ENCODE assay signal across 8 cellular contexts in genomic region chr16:2603165-2604015, GRCh38.
DNase-seq lines count a peak whose midpoint lies in the region; ATAC-seq, FAIRE-seq and TF ChIP-seq lines count a peak whose summit lies in the region.

No MANE protein-coding gene starts in this region.

- DNase-seq in A549 (ENCODE audit: low read depth in 1 of 2, low spot score in 1 of 2): peak; percentile 97 to 99
- peak; percentile 96 for DNase-seq in NCI-H2227 treated with DMSO at 0.1 percent for 48 hours (lab: John Stamatoyannopoulos, UW)
- DNase-seq in activated CD4-positive, CD25-positive, alpha-beta regulatory T cell (lab: John Stamatoyannopoulos, UW): peak; percentile 47 to 77 (median 66)
- DNase-seq in central memory CD4-positive, alpha-beta T cell: peak; percentile 37
- peak; percentile 97 for DNase-seq in iris pigment epithelial cell (ENCODE audit: low read depth)
- DNase-seq in spleen: peak; percentile 96

- intact Hi-C loops in spleen (cut with DNase I; ENCODE audit: low total_unique reads): no loop called here

- H3K27ac ChIP-seq in A549: peak overlapping the region; percentile 92 to 97
- peak overlapping the region; percentile 72 to 88 (median 82) for H3K27ac ChIP-seq in spleen

- peak; percentile 95 to 98 for ATAC-seq in A549
- peak; percentile 62 for ATAC-seq in GM18868 (IDR thresholded peaks at IDR 0.05; ENCODE audit: unreplicated experiment)
- ATAC-seq in HG03139 (IDR thresholded peaks at IDR 0.05; ENCODE audit: unreplicated experiment): peak; percentile 52

- peak in 1 of 2 experiments; percentile 1; a peak in 2 of 5 replicates for TF ChIP-seq RAD21 in A549 (conservative IDR thresholded peaks at IDR 0.05 in 1 of 2, IDR thresholded peaks at IDR 0.05 in 1 of 2)

- POLR2A ChIA-PET in A549 (lab: Yijun Ruan, JAX): interaction anchor here (0.6 to 1.5 kb wide), 11 partner anchors 8 to 409 kb away, joined by 3 to 12 read pairs (median 3); partner anchors contain the start of genes ECI1, KCTD5, SRRM2 and TEDC2

- H3K4me2 ChIP-seq in A549: peak overlapping the region; percentile 72

- TF ChIP-seq POLR2A in A549 (IDR thresholded peaks at IDR 0.05; ENCODE audit: low read length): peak; percentile 94
- peak in 1 of 3 donors; percentile 80 for TF ChIP-seq POLR2A in spleen (IDR thresholded peaks at IDR 0.05)

- no peaks in the 10 kb centered on the region for H3K27me3 ChIP-seq in spleen (replicated peaks in 1 of 7)

- CTCF ChIA-PET in A549 (lab: Yijun Ruan, JAX): interaction anchor here (0.5 to 1.5 kb wide), 7 partner anchors 11 to 647 kb away, joined by 3 to 5 read pairs (median 3); partner anchors contain the start of gene KCTD5

- H3K9me3 ChIP-seq in A549: no peaks in the 10 kb centered on the region
- no peaks in the 10 kb centered on the region for H3K9me3 ChIP-seq in spleen

- FAIRE-seq in A549 (lab: Jason Lieb, UNC): no peak

- TF ChIP-seq CTCF in A549 (IDR thresholded peaks at IDR 0.05) (no peak), spleen (IDR thresholded peaks at IDR 0.05 in 8 of 11, conservative IDR thresholded peaks at IDR 0.05 in 3 of 11) (peak in 1 of 11 experiments; percentile 20)

- H3K4me1 ChIP-seq in A549: peaks cover 10% of the 10 kb centered on the region; the same call in 1 of the 3 replicates
- peaks cover 8 to 43% (median 23%) of the 10 kb centered on the region in 6 donors for H3K4me1 ChIP-seq in spleen

- 1% methylated on average over 55 of the region's 58 CpGs for WGBS in A549 (ENCODE audit: missing lambda C conversion rate)
- WGBS in spleen, 5 donors: 0 to 1% (median 1%) methylated on average over 23 to 58 of the region's 58 CpGs

- no peak for TF ChIP-seq EP300 in A549 (IDR thresholded peaks at IDR 0.05)

- H3K4me3 ChIP-seq in A549: peak overlapping the region; percentile 88
- peak overlapping the region; percentile 64 to 96 (median 87) for H3K4me3 ChIP-seq in spleen

- H3K36me3 ChIP-seq in spleen: peaks cover 0 to 19% (median 9%) of the 10 kb centered on the region in 6 donors

TF ChIP-seq in A549, 52 proteins besides CTCF, POLR2A, EP300 and RAD21:
- TF ChIP-seq RARB (CRISPR knock-in tag; IDR thresholded peaks at IDR 0.05): 0 out of 2 replicates have a peak, but pooled peaks have one; percentile 40
- peak; percentile 50; the same call in 1 of the 2 replicates for TF ChIP-seq GATA3 (IDR thresholded peaks at IDR 0.05; ENCODE audit: borderline replicate concordance)
- TF ChIP-seq EHMT2 (IDR thresholded peaks at IDR 0.05; ENCODE audit: low read depth): no peak
- TF ChIP-seq, protein P1, sequence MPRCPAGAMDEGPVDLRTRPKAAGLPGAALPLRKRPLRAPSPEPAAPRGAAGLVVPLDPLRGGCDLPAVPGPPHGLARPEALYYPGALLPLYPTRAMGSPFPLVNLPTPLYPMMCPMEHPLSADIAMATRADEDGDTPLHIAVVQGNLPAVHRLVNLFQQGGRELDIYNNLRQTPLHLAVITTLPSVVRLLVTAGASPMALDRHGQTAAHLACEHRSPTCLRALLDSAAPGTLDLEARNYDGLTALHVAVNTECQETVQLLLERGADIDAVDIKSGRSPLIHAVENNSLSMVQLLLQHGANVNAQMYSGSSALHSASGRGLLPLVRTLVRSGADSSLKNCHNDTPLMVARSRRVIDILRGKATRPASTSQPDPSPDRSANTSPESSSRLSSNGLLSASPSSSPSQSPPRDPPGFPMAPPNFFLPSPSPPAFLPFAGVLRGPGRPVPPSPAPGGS (IDR thresholded peaks at IDR 0.05): peak; percentile 93; the same call in 2 of the 3 replicates
- TF ChIP-seq PBX3 (IDR thresholded peaks at IDR 0.05): peak; percentile 69
- TF ChIP-seq SMC3 (IDR thresholded peaks at IDR 0.05): no peak; the same call in 2 of the 3 replicates
- TF ChIP-seq RFX5 (IDR thresholded peaks at IDR 0.05): no peak
- TF ChIP-seq MAZ (IDR thresholded peaks at IDR 0.05; ENCODE audit: borderline replicate concordance, low read depth, low read length): 0 out of 2 replicates have a peak, but pooled peaks have one; percentile 53
- TF ChIP-seq ESRRA (IDR thresholded peaks at IDR 0.05; ENCODE audit: borderline replicate concordance, low read length): no peak
- TF ChIP-seq CHD2 (IDR thresholded peaks at IDR 0.05; ENCODE audit: low read length, partially characterized antibody): peak; percentile 53
- TF ChIP-seq USF2 (IDR thresholded peaks at IDR 0.05): peak; percentile 91
- TF ChIP-seq FOSB (CRISPR knock-in tag; IDR thresholded peaks at IDR 0.05): peak; percentile 87
- no peak for TF ChIP-seq FOSL2 (IDR thresholded peaks at IDR 0.05)
- TF ChIP-seq FOSL2 (CRISPR knock-in tag; IDR thresholded peaks at IDR 0.05): peak; percentile 29
- TF ChIP-seq JUN (IDR thresholded peaks at IDR 0.05): peak in 1 of 2 experiments; percentile 97; a peak in 3 of 5 replicates
- TF ChIP-seq KDM5A (IDR thresholded peaks at IDR 0.05): peak; percentile 89
- TF ChIP-seq TFCP2L1 (CRISPR knock-in tag; IDR thresholded peaks at IDR 0.05): peak; percentile 28; the same call in 1 of the 2 replicates
- 0 out of 2 replicates have a peak, but pooled peaks have one; percentile 69 for TF ChIP-seq TP53 (CRISPR knock-in tag; IDR thresholded peaks at IDR 0.05)
- TF ChIP-seq MYC (IDR thresholded peaks at IDR 0.05; ENCODE audit: borderline replicate concordance, low read length): peak; percentile 91
- TF ChIP-seq E2F6 (IDR thresholded peaks at IDR 0.05; ENCODE audit: borderline replicate concordance, low read depth): peak; percentile 65; the same call in 1 of the 2 replicates
- no peak for TF ChIP-seq KDM1A (IDR thresholded peaks at IDR 0.05; ENCODE audit: low read depth)
- peak; percentile 99 for TF ChIP-seq MAX (IDR thresholded peaks at IDR 0.05)
- no peak for TF ChIP-seq BHLHE40 (IDR thresholded peaks at IDR 0.05; ENCODE audit: low read depth, low read length)

Comparison
In these comparisons a context has a peak if more than half of its experiments do, and no peak if none do; other contexts are left out.
1. Peak in every context shown above with its lines: DNase-seq, ATAC-seq, H3K4me3 ChIP-seq and H3K27ac ChIP-seq.
2. DNase-seq: peak in every context shown above with its lines; median percentile 98 in A549; 97 in iris pigment epithelial cell; 96 in NCI-H2227 treated with DMSO at 0.1 percent for 48 hours; 96 in spleen; 66 in activated CD4-positive, CD25-positive, alpha-beta regulatory T cell; 37 in central memory CD4-positive, alpha-beta T cell.